24 cellular contexts compared by ENCODE assay signal in genomic region chr14:26414933-26415332, GRCh38.
"Had no signal": no experiment of that assay in that cellular context is flagged by ENCODE, and none has a peak within 500 bp of the region (broad histone marks: within the 10 kb centered on the region; RNA-seq: fewer than 3 reads in every experiment).

No MANE protein-coding gene starts in this region.

- H3K9me3 ChIP-seq: ascending aorta, right lobe of liver, thoracic aorta, uterus had no signal

- H3K4me2 ChIP-seq: neural progenitor cell had no signal

- H3K4me1 ChIP-seq: ascending aorta, neural progenitor cell, right lobe of liver, uterus had no signal

- H3K36me3 ChIP-seq: ascending aorta, neural progenitor cell, right lobe of liver, thoracic aorta, uterus, WERI-Rb-1 had no signal

- ATAC-seq: activated CD4-positive, CD25-positive, alpha-beta regulatory T cell treated with anti-CD3 and anti-CD28 coated beads, Interleukin-2, amount 50 U/mL, for 24 hours; esophagus mucosa; natural killer cell; stimulated activated effector memory CD8-positive, alpha-beta T cell treated with anti-CD3 and anti-CD28 coated beads, Interleukin-12 subunit alpha, Interleukin-12 subunit beta, amount 100 ng/mL, for 72 hours had no signal

- H3K27ac ChIP-seq: ascending aorta, neural progenitor cell, right lobe of liver, skin epidermis, thoracic aorta, WERI-Rb-1 had no signal

- H3K27me3 ChIP-seq: ascending aorta, neural progenitor cell, right lobe of liver, uterus had no signal

- DNase-seq: activated CD4-positive, alpha-beta T cell treated with anti-CD3 and anti-CD28 coated beads for 48 hours; activated CD4-positive, alpha-beta T cell treated with anti-CD3 and anti-CD28 coated beads, Interleukin-2, amount 50 U/mL, for 48 hours; activated CD8-positive, alpha-beta memory T cell treated with anti-CD3 and anti-CD28 coated beads for 24 hours; activated effector memory CD4-positive, alpha-beta T cell treated with anti-CD3 and anti-CD28 coated beads, Interleukin-2, amount 50 U/mL, for 16 hours; activated naive CD4-positive, alpha-beta T cell treated with anti-CD3 and anti-CD28 coated beads for 36 hours; activated naive CD8-positive, alpha-beta T cell treated with anti-CD3 and anti-CD28 coated beads for 36 hours; activated T-cell treated with anti-CD3 and anti-CD28 coated beads, Interleukin-2, amount 50 U/mL, for 1 hour; endodermal cell; foreskin melanocyte; islet precursor cell; mammary epithelial cell; natural killer cell; stimulated activated CD4-positive, alpha-beta T cell treated with anti-CD3 and anti-CD28 coated beads, Interleukin-4, amount 100 ng/mL, for 24 hours; T-helper 1 cell; WERI-Rb-1 had no signal

- H3K4me3 ChIP-seq: ascending aorta, neural progenitor cell, right lobe of liver, skin epidermis, thoracic aorta, uterus had no signal
